In the genomic region with DNA sequence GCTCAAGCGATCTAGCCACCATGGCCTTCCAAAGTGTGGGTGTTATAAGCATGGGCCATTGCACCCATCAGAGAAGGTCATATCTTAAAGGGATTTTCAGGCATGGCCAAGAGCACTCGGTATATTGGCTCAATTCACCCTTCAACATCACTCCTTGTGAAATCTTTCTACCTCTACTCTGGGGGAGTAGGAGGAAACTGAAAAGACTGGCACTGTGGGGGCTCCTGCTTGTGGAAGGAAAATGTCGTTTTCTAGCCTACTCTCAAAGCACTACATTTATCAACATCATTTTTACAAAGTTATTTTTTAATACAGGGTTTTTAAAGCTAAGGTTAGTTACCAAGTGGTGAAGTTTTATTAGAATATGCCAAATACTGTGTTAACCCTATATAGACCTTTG, we compare ENCODE assay signal across 6 cellular contexts. TPM values are rescaled to one million over a fixed set of nuclear protein-coding genes. Genes with fewer than 3 reads are reported as not detected.
"Had no signal": no experiment of that assay in that cellular context is flagged by ENCODE, and none has a peak within 500 bp of the region (broad histone marks: within the 10 kb centered on the region; RNA-seq: fewer than 3 reads in every experiment).

No MANE protein-coding gene starts in this region.

- H3K4me2 ChIP-seq: GM23338 had no signal

- H3K4me3 ChIP-seq: GM23338, K562 had no signal

- H3K4me3 Mint-ChIP-seq: GM23338 had no signal

- FAIRE-seq: HTR-8/SVneo, K562 had no signal

- H3K9me3 Mint-ChIP-seq: GM23338 had no signal

- DNase-seq: H7, KG1 had no signal

RNA-seq across cellular contexts. Expression of a gene that starts 42.0 kb away (rescaled TPM):
- total RNA-seq: HT-29, K562 had no signal
